Comparison of ENCODE assay signal across 1 cellular context in genomic region chr13:46104868-46105267, GRCh38.
TF ChIP-seq lines count a peak whose summit lies in the region.

CPB2 (minus strand) TSS chr13:46105033; CDS start chr13:46105009, 24 bp downstream.

TF ChIP-seq in HepG2, 621 proteins besides CTCF, POLR2A, EP300 and RAD21 (continued from another document and continues in another):
- TF ChIP-seq GABPA (IDR thresholded peaks at IDR 0.05; ENCODE audit: low read depth, low read length) (no peak), GABPA (CRISPR knock-in tag; IDR thresholded peaks at IDR 0.05; ENCODE audit: low read depth) (peak; percentile 27; the same call in 1 of the 2 replicates), ZMAT5 (CRISPR knock-in tag; IDR thresholded peaks at IDR 0.05; ENCODE audit: borderline replicate concordance, low read depth) (no peak), RNF219 (CRISPR knock-in tag; IDR thresholded peaks at IDR 0.05) (no peak), TEAD3 (CRISPR knock-in tag; optimal IDR thresholded peaks at IDR 0.05; ENCODE audit: borderline replicate concordance) (peak; percentile 57), MAF1 (CRISPR knock-in tag; IDR thresholded peaks at IDR 0.05; ENCODE audit: borderline replicate concordance) (no peak), KAT7 (CRISPR knock-in tag; IDR thresholded peaks at IDR 0.05; ENCODE audit: borderline replicate concordance) (peak; percentile 54; the same call in 1 of the 2 replicates), FOXP1 (IDR thresholded peaks at IDR 0.05) (no peak), FOXP1 (CRISPR knock-in tag; IDR thresholded peaks at IDR 0.05) (peak; percentile 43; the same call in 1 of the 2 replicates), DPF2 (CRISPR knock-in tag; IDR thresholded peaks at IDR 0.05; ENCODE audit: borderline replicate concordance, low read depth) (peak; percentile 47; the same call in 1 of the 2 replicates), ZNF83 (CRISPR knock-in tag; IDR thresholded peaks at IDR 0.05; ENCODE audit: borderline replicate concordance) (no peak), TRIM24 (CRISPR knock-in tag; IDR thresholded peaks at IDR 0.05) (no peak), MBD4 (IDR thresholded peaks at IDR 0.05; ENCODE audit: borderline replicate concordance, low read length) (no peak), AKNA (CRISPR knock-in tag; IDR thresholded peaks at IDR 0.05; ENCODE audit: borderline replicate concordance) (no peak), SALL1 (CRISPR knock-in tag; IDR thresholded peaks at IDR 0.05) (peak; percentile 49; the same call in 1 of the 2 replicates), HNRNPH1 (optimal IDR thresholded peaks at IDR 0.05; ENCODE audit: low read depth, low read length) (no peak), SP4 (CRISPR knock-in tag; IDR thresholded peaks at IDR 0.05) (no peak), AHDC1 (CRISPR knock-in tag; IDR thresholded peaks at IDR 0.05; ENCODE audit: borderline replicate concordance) (peak; percentile 86; the same call in 1 of the 2 replicates), ZBTB42 (CRISPR knock-in tag; IDR thresholded peaks at IDR 0.05) (no peak)
- TF ChIP-seq, protein P1, sequence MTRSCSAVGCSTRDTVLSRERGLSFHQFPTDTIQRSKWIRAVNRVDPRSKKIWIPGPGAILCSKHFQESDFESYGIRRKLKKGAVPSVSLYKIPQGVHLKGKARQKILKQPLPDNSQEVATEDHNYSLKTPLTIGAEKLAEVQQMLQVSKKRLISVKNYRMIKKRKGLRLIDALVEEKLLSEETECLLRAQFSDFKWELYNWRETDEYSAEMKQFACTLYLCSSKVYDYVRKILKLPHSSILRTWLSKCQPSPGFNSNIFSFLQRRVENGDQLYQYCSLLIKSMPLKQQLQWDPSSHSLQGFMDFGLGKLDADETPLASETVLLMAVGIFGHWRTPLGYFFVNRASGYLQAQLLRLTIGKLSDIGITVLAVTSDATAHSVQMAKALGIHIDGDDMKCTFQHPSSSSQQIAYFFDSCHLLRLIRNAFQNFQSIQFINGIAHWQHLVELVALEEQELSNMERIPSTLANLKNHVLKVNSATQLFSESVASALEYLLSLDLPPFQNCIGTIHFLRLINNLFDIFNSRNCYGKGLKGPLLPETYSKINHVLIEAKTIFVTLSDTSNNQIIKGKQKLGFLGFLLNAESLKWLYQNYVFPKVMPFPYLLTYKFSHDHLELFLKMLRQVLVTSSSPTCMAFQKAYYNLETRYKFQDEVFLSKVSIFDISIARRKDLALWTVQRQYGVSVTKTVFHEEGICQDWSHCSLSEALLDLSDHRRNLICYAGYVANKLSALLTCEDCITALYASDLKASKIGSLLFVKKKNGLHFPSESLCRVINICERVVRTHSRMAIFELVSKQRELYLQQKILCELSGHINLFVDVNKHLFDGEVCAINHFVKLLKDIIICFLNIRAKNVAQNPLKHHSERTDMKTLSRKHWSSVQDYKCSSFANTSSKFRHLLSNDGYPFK (CRISPR knock-in tag; IDR thresholded peaks at IDR 0.05; ENCODE audit: borderline replicate concordance): no peak
- TF ChIP-seq, protein P2, sequence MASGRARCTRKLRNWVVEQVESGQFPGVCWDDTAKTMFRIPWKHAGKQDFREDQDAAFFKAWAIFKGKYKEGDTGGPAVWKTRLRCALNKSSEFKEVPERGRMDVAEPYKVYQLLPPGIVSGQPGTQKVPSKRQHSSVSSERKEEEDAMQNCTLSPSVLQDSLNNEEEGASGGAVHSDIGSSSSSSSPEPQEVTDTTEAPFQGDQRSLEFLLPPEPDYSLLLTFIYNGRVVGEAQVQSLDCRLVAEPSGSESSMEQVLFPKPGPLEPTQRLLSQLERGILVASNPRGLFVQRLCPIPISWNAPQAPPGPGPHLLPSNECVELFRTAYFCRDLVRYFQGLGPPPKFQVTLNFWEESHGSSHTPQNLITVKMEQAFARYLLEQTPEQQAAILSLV (CRISPR knock-in tag; IDR thresholded peaks at IDR 0.05; ENCODE audit: borderline replicate concordance): no peak
- TF ChIP-seq, protein P3, sequence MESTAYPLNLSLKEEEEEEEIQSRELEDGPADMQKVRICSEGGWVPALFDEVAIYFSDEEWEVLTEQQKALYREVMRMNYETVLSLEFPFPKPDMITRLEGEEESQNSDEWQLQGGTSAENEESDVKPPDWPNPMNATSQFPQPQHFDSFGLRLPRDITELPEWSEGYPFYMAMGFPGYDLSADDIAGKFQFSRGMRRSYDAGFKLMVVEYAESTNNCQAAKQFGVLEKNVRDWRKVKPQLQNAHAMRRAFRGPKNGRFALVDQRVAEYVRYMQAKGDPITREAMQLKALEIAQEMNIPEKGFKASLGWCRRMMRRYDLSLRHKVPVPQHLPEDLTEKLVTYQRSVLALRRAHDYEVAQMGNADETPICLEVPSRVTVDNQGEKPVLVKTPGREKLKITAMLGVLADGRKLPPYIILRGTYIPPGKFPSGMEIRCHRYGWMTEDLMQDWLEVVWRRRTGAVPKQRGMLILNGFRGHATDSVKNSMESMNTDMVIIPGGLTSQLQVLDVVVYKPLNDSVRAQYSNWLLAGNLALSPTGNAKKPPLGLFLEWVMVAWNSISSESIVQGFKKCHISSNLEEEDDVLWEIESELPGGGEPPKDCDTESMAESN (CRISPR knock-in tag; conservative IDR thresholded peaks at IDR 0.05): no peak
- TF ChIP-seq, protein P4, sequence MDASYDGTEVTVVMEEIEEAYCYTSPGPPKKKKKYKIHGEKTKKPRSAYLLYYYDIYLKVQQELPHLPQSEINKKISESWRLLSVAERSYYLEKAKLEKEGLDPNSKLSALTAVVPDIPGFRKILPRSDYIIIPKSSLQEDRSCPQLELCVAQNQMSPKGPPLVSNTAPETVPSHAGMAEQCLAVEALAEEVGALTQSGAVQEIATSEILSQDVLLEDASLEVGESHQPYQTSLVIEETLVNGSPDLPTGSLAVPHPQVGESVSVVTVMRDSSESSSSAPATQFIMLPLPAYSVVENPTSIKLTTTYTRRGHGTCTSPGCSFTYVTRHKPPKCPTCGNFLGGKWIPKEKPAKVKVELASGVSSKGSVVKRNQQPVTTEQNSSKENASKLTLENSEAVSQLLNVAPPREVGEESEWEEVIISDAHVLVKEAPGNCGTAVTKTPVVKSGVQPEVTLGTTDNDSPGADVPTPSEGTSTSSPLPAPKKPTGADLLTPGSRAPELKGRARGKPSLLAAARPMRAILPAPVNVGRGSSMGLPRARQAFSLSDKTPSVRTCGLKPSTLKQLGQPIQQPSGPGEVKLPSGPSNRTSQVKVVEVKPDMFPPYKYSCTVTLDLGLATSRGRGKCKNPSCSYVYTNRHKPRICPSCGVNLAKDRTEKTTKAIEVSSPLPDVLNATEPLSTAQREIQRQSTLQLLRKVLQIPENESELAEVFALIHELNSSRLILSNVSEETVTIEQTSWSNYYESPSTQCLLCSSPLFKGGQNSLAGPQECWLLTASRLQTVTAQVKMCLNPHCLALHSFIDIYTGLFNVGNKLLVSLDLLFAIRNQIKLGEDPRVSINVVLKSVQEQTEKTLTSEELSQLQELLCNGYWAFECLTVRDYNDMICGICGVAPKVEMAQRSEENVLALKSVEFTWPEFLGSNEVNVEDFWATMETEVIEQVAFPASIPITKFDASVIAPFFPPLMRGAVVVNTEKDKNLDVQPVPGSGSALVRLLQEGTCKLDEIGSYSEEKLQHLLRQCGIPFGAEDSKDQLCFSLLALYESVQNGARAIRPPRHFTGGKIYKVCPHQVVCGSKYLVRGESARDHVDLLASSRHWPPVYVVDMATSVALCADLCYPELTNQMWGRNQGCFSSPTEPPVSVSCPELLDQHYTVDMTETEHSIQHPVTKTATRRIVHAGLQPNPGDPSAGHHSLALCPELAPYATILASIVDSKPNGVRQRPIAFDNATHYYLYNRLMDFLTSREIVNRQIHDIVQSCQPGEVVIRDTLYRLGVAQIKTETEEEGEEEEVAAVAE (CRISPR knock-in tag; IDR thresholded peaks at IDR 0.05; ENCODE audit: borderline replicate concordance): peak; percentile 40; the same call in 1 of the 2 replicates
